Comparison of ENCODE assay signal across 1 cellular context in genomic region chr1:150973826-150974579, GRCh38.
TF ChIP-seq lines count a peak whose summit lies in the region.

No MANE protein-coding gene starts in this region.

TF ChIP-seq in IMR-90, 13 proteins besides CTCF, POLR2A, EP300 and RAD21:
- TF ChIP-seq BHLHE40 (IDR thresholded peaks at IDR 0.05; ENCODE audit: low read depth, low read length) (no peak), USF2 (IDR thresholded peaks at IDR 0.05; ENCODE audit: low read depth, low read length) (no peak), MXI1 (IDR thresholded peaks at IDR 0.05; ENCODE audit: borderline replicate concordance, low read depth, low read length) (no peak), FOS (IDR thresholded peaks at IDR 0.05; ENCODE audit: low read depth, low read length) (no peak), RCOR1 (IDR thresholded peaks at IDR 0.05; ENCODE audit: insufficient replicate concordance, low read length) (no peak), SMC3 (IDR thresholded peaks at IDR 0.05; ENCODE audit: low read depth, low read length) (no peak), MAFK (IDR thresholded peaks at IDR 0.05; ENCODE audit: low read depth, low read length) (no peak), MAZ (IDR thresholded peaks at IDR 0.05; ENCODE audit: borderline replicate concordance, low read depth, low read length) (no peak)
